ENCODE assay signal across 28 cellular contexts in the genomic region with DNA sequence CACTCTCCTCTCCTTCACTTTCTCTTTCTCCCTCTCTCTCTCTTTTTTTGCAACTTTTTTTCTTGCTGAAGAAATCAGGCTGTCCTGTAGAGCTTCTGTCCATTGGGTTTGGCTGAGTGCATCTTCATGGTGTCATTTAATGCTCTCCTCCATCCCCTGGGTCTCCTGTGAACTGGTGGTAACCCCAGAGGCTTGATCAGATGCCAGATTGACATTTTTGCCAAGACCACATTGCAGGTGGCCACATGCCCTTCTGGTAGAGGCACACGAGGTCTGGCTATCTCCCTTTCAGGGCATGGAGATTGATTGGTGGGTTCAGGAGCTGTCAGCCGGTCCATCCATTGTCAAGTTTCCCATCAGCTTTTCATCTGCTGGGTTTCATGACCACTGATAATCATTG.
"Had no signal": no experiment of that assay in that cellular context is flagged by ENCODE, and none has a peak within 500 bp of the region (broad histone marks: within the 10 kb centered on the region; RNA-seq: fewer than 3 reads in every experiment).

No MANE protein-coding gene starts in this region.

- H3K79me2 ChIP-seq: hepatocyte had no signal

- H3K36me3 Mint-ChIP-seq: immature natural killer cell; naive thymus-derived CD8-positive, alpha-beta T cell had no signal

- H3K9me3 ChIP-seq: gastrocnemius medialis, lower lobe of right lung, mucosa of descending colon had no signal

- H3K4me3 ChIP-seq: coronary artery, esophagus squamous epithelium, gastrocnemius medialis, hepatocyte, lower lobe of right lung, mucosa of descending colon had no signal

- H3K36me3 ChIP-seq: esophagus squamous epithelium, gastrocnemius medialis, lower lobe of right lung had no signal

- H2AFZ ChIP-seq: hepatocyte had no signal

- H3K4me2 ChIP-seq: hepatocyte had no signal

- H3K4me3 Mint-ChIP-seq: effector memory CD8-positive, alpha-beta T cell; endodermal cell; immature natural killer cell; mesothelial cell of epicardium; naive B cell; naive thymus-derived CD8-positive, alpha-beta T cell had no signal

- ATAC-seq: effector memory CD8-positive, alpha-beta T cell; esophagus mucosa; gastrocnemius medialis; left colon; left ventricle myocardium superior; lower lobe of right lung; mucosa of descending colon; naive thymus-derived CD8-positive, alpha-beta T cell had no signal

- FAIRE-seq: endometrium, kidney had no signal

- DNase-seq: effector CD8-positive, alpha-beta T cell; effector memory CD8-positive, alpha-beta T cell; endodermal cell; erythroblast; esophagus squamous epithelium; foreskin fibroblast; foreskin melanocyte; gastrocnemius medialis; glutamatergic neuron; head of caudate nucleus; hypothalamus; immature natural killer cell; islet precursor cell; kidney; kidney glomerular epithelial cell; left colon; left ventricle myocardium superior; lower lobe of right lung; mesenchymal stem cell; mucosa of descending colon; naive B cell; naive thymus-derived CD8-positive, alpha-beta T cell had no signal

- H3K4me1 ChIP-seq: esophagus squamous epithelium, gastrocnemius medialis, lower lobe of right lung had no signal

- H3K4me1 Mint-ChIP-seq: endodermal cell, immature natural killer cell, mesothelial cell of epicardium had no signal

- H3K27me3 ChIP-seq: gastrocnemius medialis, hepatocyte had no signal

- H3K9me3 Mint-ChIP-seq: effector memory CD8-positive, alpha-beta T cell; immature natural killer cell had no signal

- H3K27ac Mint-ChIP-seq: effector memory CD8-positive, alpha-beta T cell; endodermal cell; immature natural killer cell; mesothelial cell of epicardium; naive thymus-derived CD8-positive, alpha-beta T cell had no signal

- H3K27ac ChIP-seq: coronary artery, epithelial cell of prostate, esophagus squamous epithelium, gastrocnemius medialis, hepatocyte, lower lobe of right lung had no signal
